Comparison of ENCODE assay signal across 29 cellular contexts in the genomic region with DNA sequence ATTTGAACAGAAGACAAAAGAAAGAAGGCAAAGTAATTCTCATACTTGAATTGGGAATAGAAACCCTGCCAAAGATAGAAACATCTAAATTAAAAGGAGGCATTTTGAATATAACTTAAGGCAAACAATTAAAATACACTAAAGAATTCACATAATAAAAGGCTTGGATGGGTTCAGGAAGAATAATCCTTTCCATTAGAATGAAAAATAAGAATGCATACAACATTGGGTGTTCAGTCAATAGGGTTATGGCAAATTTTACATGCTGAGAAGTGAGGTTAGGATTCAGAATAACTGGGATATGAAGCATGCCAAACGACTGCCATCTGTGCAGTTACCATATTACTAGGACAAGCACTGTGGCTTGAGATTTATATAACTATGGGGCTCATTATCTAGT.
"Had no signal": no experiment of that assay in that cellular context is flagged by ENCODE, and none has a peak within 500 bp of the region (broad histone marks: within the 10 kb centered on the region; RNA-seq: fewer than 3 reads in every experiment).

No MANE protein-coding gene starts in this region.

- H3K9me3 ChIP-seq: neutrophil, thyroid gland had no signal

- H3K4me3 ChIP-seq: coronary artery, esophagus muscularis mucosa, gastroesophageal sphincter, heart left ventricle, hepatocyte, left lung, mucosa of descending colon, right lobe of liver, smooth muscle cell, stomach, thyroid gland had no signal

- H3K9ac ChIP-seq: parathyroid adenoma had no signal

- H3K36me3 ChIP-seq: esophagus muscularis mucosa, gastroesophageal sphincter, heart left ventricle, left lung, neutrophil, right lobe of liver, stomach, thyroid gland had no signal

- H3K4me1 ChIP-seq: esophagus muscularis mucosa, foreskin keratinocyte, gastroesophageal sphincter, heart left ventricle, left lung, parathyroid adenoma, right lobe of liver, stomach, thyroid gland had no signal

- H3K27ac Mint-ChIP-seq: mesothelial cell of epicardium; naive B cell; natural killer cell treated with Interleukin-12 subunit alpha and Interleukin-12 subunit beta and Interleukin-15 and Interleukin-18, amount 100 ng/mL, for 72 hours; progenitor cell of endocrine pancreas; stimulated activated effector memory CD8-positive, alpha-beta T cell treated with anti-CD3 and anti-CD28 coated beads, Interleukin-12 subunit alpha, Interleukin-12 subunit beta, amount 100 ng/mL, for 72 hours had no signal

- H3K27me3 Mint-ChIP-seq: naive B cell; natural killer cell treated with Interleukin-12 subunit alpha and Interleukin-12 subunit beta and Interleukin-15 and Interleukin-18, amount 100 ng/mL, for 72 hours; progenitor cell of endocrine pancreas had no signal

- H3K36me3 Mint-ChIP-seq: naive B cell; stimulated activated effector memory CD8-positive, alpha-beta T cell treated with anti-CD3 and anti-CD28 coated beads, Interleukin-12 subunit alpha, Interleukin-12 subunit beta, amount 100 ng/mL, for 72 hours had no signal

- H2AFZ ChIP-seq: hepatocyte, parathyroid adenoma had no signal

- H3K27ac ChIP-seq: coronary artery, esophagus muscularis mucosa, foreskin keratinocyte, gastroesophageal sphincter, heart left ventricle, hepatocyte, left lung, neutrophil, parathyroid adenoma, right lobe of liver, stomach, thyroid gland had no signal

- H3K27me3 ChIP-seq: esophagus muscularis mucosa, foreskin keratinocyte, gastroesophageal sphincter, heart left ventricle, hepatocyte, left lung, neutrophil, right lobe of liver, stomach, thyroid gland had no signal

- H3K79me2 ChIP-seq: hepatocyte, parathyroid adenoma had no signal

- H3K4me3 Mint-ChIP-seq: mesothelial cell of epicardium; naive B cell; natural killer cell treated with Interleukin-12 subunit alpha and Interleukin-12 subunit beta and Interleukin-15 and Interleukin-18, amount 100 ng/mL, for 72 hours; neural crest cell; stimulated activated effector memory CD8-positive, alpha-beta T cell treated with anti-CD3 and anti-CD28 coated beads, Interleukin-12 subunit alpha, Interleukin-12 subunit beta, amount 100 ng/mL, for 72 hours had no signal

- H3K4me1 Mint-ChIP-seq: mesothelial cell of epicardium; naive B cell; neural crest cell; stimulated activated effector memory CD8-positive, alpha-beta T cell treated with anti-CD3 and anti-CD28 coated beads, Interleukin-12 subunit alpha, Interleukin-12 subunit beta, amount 100 ng/mL, for 72 hours had no signal

- DNase-seq: dermis blood vessel endothelial cell; effector memory CD4-positive, alpha-beta T cell; foreskin keratinocyte; heart left ventricle; kidney; left lung; mesenchymal stem cell; mucosa of descending colon; naive B cell; right lobe of liver; stimulated activated CD4-positive, alpha-beta T cell treated with anti-CD3 and anti-CD28 coated beads, Interleukin-2, amount 100 ng/mL, for 24 hours; stimulated activated CD4-positive, alpha-beta T cell treated with anti-CD3 and anti-CD28 coated beads, Interleukin-4, amount 100 ng/mL, for 24 hours; stimulated activated naive CD4-positive, alpha-beta T cell treated with Interleukin-2 at 50 U/mL for 16 hours; stomach; thyroid gland; trophoblast cell had no signal

- H3K4me2 ChIP-seq: hepatocyte, smooth muscle cell had no signal

- FAIRE-seq: endothelial cell of umbilical vein had no signal

- ATAC-seq: foreskin keratinocyte; gastroesophageal sphincter; heart left ventricle; left lung; mucosa of descending colon; natural killer cell treated with Interleukin-12 subunit alpha and Interleukin-12 subunit beta and Interleukin-15 and Interleukin-18, amount 100 ng/mL, for 72 hours; right lobe of liver; stimulated activated effector memory CD8-positive, alpha-beta T cell treated with anti-CD3 and anti-CD28 coated beads, Interleukin-12 subunit alpha, Interleukin-12 subunit beta, amount 100 ng/mL, for 72 hours had no signal
